Comparison of ENCODE assay signal across 17 cellular contexts in genomic region chr2:144503221-144503620, GRCh38. TPM values are rescaled to one million over a fixed set of nuclear protein-coding genes. Genes with fewer than 3 reads are reported as not detected.
DNase-seq lines count a peak whose midpoint lies in the region; ATAC-seq and TF ChIP-seq lines count a peak whose summit lies in the region.
"Had no signal": no experiment of that assay in that cellular context is flagged by ENCODE, and none has a peak within 500 bp of the region (broad histone marks: within the 10 kb centered on the region; RNA-seq: fewer than 3 reads in every experiment).

No MANE protein-coding gene starts in this region.

- H4K8ac ChIP-seq in trophoblast cell (ENCODE audit: low read depth, low read length): no peak overlapping the region

- no peak for TF ChIP-seq CTCF in cardiac muscle cell (IDR thresholded peaks at IDR 0.05; ENCODE audit: low read depth, low read length)
- no peak for TF ChIP-seq CTCF in transverse colon (IDR thresholded peaks at IDR 0.05)

- H3K4me3 ChIP-seq in cardiac muscle cell (no peak overlapping the region), trophoblast cell (ENCODE audit: low read depth, low read length) (no peak overlapping the region), transverse colon (no peak overlapping the region)
- H3K4me3 ChIP-seq: thyroid gland had no signal

- no peaks in the 10 kb centered on the region for H3K36me3 ChIP-seq in cardiac muscle cell
- no peaks in the 10 kb centered on the region for H3K36me3 ChIP-seq in trophoblast cell (ENCODE audit: control insufficient read depth in 1 of 2, insufficient read depth in 2 of 2, low read length in 2 of 2)
- no peaks in the 10 kb centered on the region for H3K36me3 ChIP-seq in transverse colon
- H3K36me3 ChIP-seq: thyroid gland had no signal

- no peaks in the 10 kb centered on the region for H3K79me2 ChIP-seq in trophoblast cell (ENCODE audit: control insufficient read depth, insufficient read depth, low read length, poor library complexity)

- no peak for TF ChIP-seq POLR2A in transverse colon (IDR thresholded peaks at IDR 0.05)

- H3K27me3 ChIP-seq in cardiac muscle cell (no peaks in the 10 kb centered on the region), layer of hippocampus (ENCODE audit: control insufficient read depth, insufficient read depth, low read length) (no peaks in the 10 kb centered on the region), trophoblast cell (ENCODE audit: insufficient read depth, low read length) (no peaks in the 10 kb centered on the region), transverse colon (no peaks in the 10 kb centered on the region)
- H3K27me3 ChIP-seq: thyroid gland had no signal

- H2BK12ac ChIP-seq in trophoblast cell (ENCODE audit: low read length): peak overlapping the region; percentile 91

- WGBS in trophoblast cell (ENCODE audit: extremely low coverage, insufficient coverage, insufficient read length): no CpG with 5 or more reads among the region's 5 CpGs
- 65 to 71% methylated on average over 5 of the region's 5 CpGs for WGBS in transverse colon (ENCODE audit: low coverage in 1 of 2), 2 donors

- H2BK120ac ChIP-seq in trophoblast cell (ENCODE audit: insufficient read depth, low read length, poor library complexity): peak overlapping the region; percentile 33

- DNase-seq in cardiac muscle cell (ENCODE audit: low read depth in 1 of 2, low spot score in 1 of 2): no peak
- no peak for DNase-seq in left cardiac atrium
- no peak for DNase-seq in trophoblast cell
- DNase-seq in transverse colon: no peak
- DNase-seq in glomerular visceral epithelial cell (ENCODE audit: extremely low spot score): no peak
- DNase-seq in activated naive CD4-positive, alpha-beta T cell treated with anti-CD3 and anti-CD28 coated beads, Interleukin-2, amount 50 U/mL, for 16 hours: no peak
- DNase-seq: activated B cell treated with CpG ODN at 0.5 μM for 24 hours, foreskin melanocyte, MM.1S, NCI-H1930, NCI-H446 treated with DMSO at 0.1 percent for 48 hours, SIG-M5, thyroid gland had no signal

- peak overlapping the region; percentile 93 for H2AK5ac ChIP-seq in trophoblast cell (ENCODE audit: low read length)

- in situ Hi-C loops in transverse colon (cut with MboI; ENCODE audit: low pct_ligation_motif_present in 1 of 4, low pct_unique_long_range_greater_than_20kb in 1 of 4, low sequenced_read_pairs in 3 of 4): loop anchor here in 2 of 4 donors (25.0 kb wide), 2 partner anchors 566 to 1259 kb away; no protein-coding TSS in a partner anchor

- no peaks in the 10 kb centered on the region for H3K9me3 ChIP-seq in cardiac muscle cell (ENCODE audit: low read depth)
- H3K9me3 ChIP-seq in trophoblast cell (ENCODE audit: insufficient read depth, low read depth, low read length): no peaks in the 10 kb centered on the region
- H3K9me3 ChIP-seq in transverse colon: no peaks in the 10 kb centered on the region
- H3K9me3 ChIP-seq: thyroid gland had no signal

- H3K9ac ChIP-seq in trophoblast cell (ENCODE audit: low read length): no peak overlapping the region

- no peak overlapping the region for H3K23ac ChIP-seq in trophoblast cell (ENCODE audit: low read length)

- no peak overlapping the region for H3K4ac ChIP-seq in trophoblast cell (ENCODE audit: low read depth, low read length)

- H2BK5ac ChIP-seq in trophoblast cell (ENCODE audit: low read depth, low read length, poor library complexity): no peak overlapping the region

- no peak for ATAC-seq in left cardiac atrium
- ATAC-seq in GM19452 (IDR thresholded peaks at IDR 0.05; ENCODE audit: unreplicated experiment): no peak
- ATAC-seq: sciatic nerve had no signal

- no peak overlapping the region for H2AFZ ChIP-seq in trophoblast cell (ENCODE audit: insufficient read depth, low read length, poor library complexity)

- no peak overlapping the region for H3K14ac ChIP-seq in trophoblast cell (ENCODE audit: low read length)

- H3K79me1 ChIP-seq in trophoblast cell (ENCODE audit: low read length): no peaks in the 10 kb centered on the region

- no peak overlapping the region for H3K4me2 ChIP-seq in trophoblast cell (ENCODE audit: low read length)

- H3K27ac ChIP-seq in cardiac muscle cell: peak overlapping the region; percentile 82
- H3K27ac ChIP-seq in layer of hippocampus (ENCODE audit: low read depth, low read length): peak overlapping the region; percentile 78
- no peak overlapping the region for H3K27ac ChIP-seq in trophoblast cell (ENCODE audit: low read depth, low read length)
- H3K27ac ChIP-seq in transverse colon: peak overlapping the region; percentile 2 to 89 (median 61)
- H3K27ac ChIP-seq: 22Rv1 had no signal

- no peak overlapping the region for H4K12ac ChIP-seq in trophoblast cell (ENCODE audit: low read depth, low read length)

- H3K4me1 ChIP-seq in cardiac muscle cell (ENCODE audit: low read depth) (peaks cover 72% of the 10 kb centered on the region), trophoblast cell (ENCODE audit: control insufficient read depth in 1 of 2, insufficient read depth in 2 of 2, low read length in 2 of 2) (no peaks in the 10 kb centered on the region), transverse colon (peaks cover 0 to 14% (median 0%) of the 10 kb centered on the region in 4 donors)

- no peak overlapping the region for H3K18ac ChIP-seq in trophoblast cell (ENCODE audit: low read length)

- intact Hi-C loops in left cardiac atrium (cut with DNase I) (loop anchor here in 1 of 2 donors (5.0 kb wide), 1 partner anchor 41 kb away; no protein-coding TSS in a partner anchor), transverse colon (cut with DNase I; ENCODE audit: low total_unique reads) (no loop called here)

- peak overlapping the region; percentile 47 for H4K91ac ChIP-seq in trophoblast cell (ENCODE audit: low read depth, low read length)

- TF ChIP-seq EP300 in transverse colon (IDR thresholded peaks at IDR 0.05; ENCODE audit: low read depth): no peak

RNA-seq across cellular contexts. Expression of gene ZEB2, which starts 16.7 kb away (rescaled TPM):
- 27.0 and 41.2 TPM in 2 replicates for total RNA-seq in cardiac muscle cell
- 16.8 and 17.9 TPM in 2 replicates for polyA plus RNA-seq in cardiac muscle cell
- total RNA-seq in left cardiac atrium: 100 to 1,000 TPM; 118 to 131 TPM
- 4.0 and 4.4 TPM in 2 replicates for polyA plus RNA-seq in trophoblast cell (2013)
- total RNA-seq in transverse colon: 10 to 100 TPM; 19.8 to 69.6 (median 42.9) TPM
